ENCODE assay signal across 16 cellular contexts in genomic region chr21:16187603-16188002, GRCh38.
DNase-seq lines count a peak whose midpoint lies in the region; ATAC-seq and TF ChIP-seq lines count a peak whose summit lies in the region.
"Had no signal": no experiment of that assay in that cellular context is flagged by ENCODE, and none has a peak within 500 bp of the region (broad histone marks: within the 10 kb centered on the region; RNA-seq: fewer than 3 reads in every experiment).

No MANE protein-coding gene starts in this region.

- peaks cover 6% of the 10 kb centered on the region for H3K36me3 Mint-ChIP-seq in nephron progenitor cell (ENCODE audit: low read depth)
- H3K36me3 Mint-ChIP-seq: CD8-positive, alpha-beta memory T cell had no signal

- H3K4me1 Mint-ChIP-seq in nephron progenitor cell, result peaks cover 49% of the 10 kb centered on the region
- H3K4me1 Mint-ChIP-seq: B cell; CD8-positive, alpha-beta memory T cell had no signal

- no peak overlapping the region for H3K4me3 Mint-ChIP-seq in nephron progenitor cell
- H3K4me3 Mint-ChIP-seq: B cell; CD8-positive, alpha-beta memory T cell; GM23338; HFFc6 had no signal

- H3K27me3 ChIP-seq in uterus, result no peaks in the 10 kb centered on the region
- H3K27me3 ChIP-seq: BLaER1 treated with 17β-estradiol and CSF1 and Interleukin-3, amounts not matched to agents 10 nM and 100 nM had no signal

- H3K9me3 ChIP-seq in SK-N-MC (ENCODE audit: low read depth, low read length) (no peaks in the 10 kb centered on the region; the same call in 1 of the 2 replicates), uterus (peaks cover 0 to 5% of the 10 kb centered on the region in 2 donors)

- peak overlapping the region; percentile 92 for H3K27ac ChIP-seq in SK-N-MC
- peak overlapping the region; percentile 8 for H3K27ac ChIP-seq in cingulate gyrus (ENCODE audit: low read depth, low read length)
- H3K27ac ChIP-seq in uterus, result peak overlapping the region; percentile 87 to 95
- H3K27ac ChIP-seq: BLaER1 treated with 17β-estradiol and CSF1 and Interleukin-3, amounts not matched to agents 10 nM and 100 nM had no signal

- H3K4me1 ChIP-seq in uterus, result peaks cover 0 to 15% of the 10 kb centered on the region in 2 donors

- intact Hi-C loops in uterus (cut with DNase I; ENCODE audit: low total_unique reads), result no loop called here

- no peak overlapping the region for H3K9ac ChIP-seq in SK-N-MC (ENCODE audit: insufficient read length)
- H3K9ac ChIP-seq: BLaER1 treated with 17β-estradiol and CSF1 and Interleukin-3, amounts not matched to agents 10 nM and 100 nM had no signal

- peaks cover 6% of the 10 kb centered on the region for H3K9me3 Mint-ChIP-seq in nephron progenitor cell
- H3K9me3 Mint-ChIP-seq: GM23338, HFFc6 had no signal

- H3K4me3 ChIP-seq in SK-N-MC (no peak overlapping the region), uterus (no peak overlapping the region)
- H3K4me3 ChIP-seq: BLaER1 treated with 17β-estradiol and CSF1 and Interleukin-3, amounts not matched to agents 10 nM and 100 nM; GM23338; K562 had no signal

- TF ChIP-seq POLR2A in uterus (IDR thresholded peaks at IDR 0.05), result no peak

- ATAC-seq in GM18517 (IDR thresholded peaks at IDR 0.05; ENCODE audit: unreplicated experiment), result no peak
- ATAC-seq in HG03354 (IDR thresholded peaks at IDR 0.05; ENCODE audit: poor library complexity, severe bottlenecking, unreplicated experiment), result no peak
- ATAC-seq: GM23338, K562 had no signal

- no peak for DNase-seq in SK-N-MC (ENCODE audit: low read depth, low spot score)
- DNase-seq in nephron progenitor cell, result no peak
- no peak for DNase-seq in uterus
- no peak for DNase-seq in stimulated activated naive CD4-positive, alpha-beta T cell treated with Interleukin-2 at 50 U/mL for 16 hours (lab: John Stamatoyannopoulos, UW)
- DNase-seq: CD8-positive, alpha-beta memory T cell; COR-L47; HCEC 1CT; HFFc6; IMR-90 had no signal

- no peaks in the 10 kb centered on the region for H3K27me3 Mint-ChIP-seq in nephron progenitor cell (ENCODE audit: low read depth, poor library complexity)
- H3K27me3 Mint-ChIP-seq: B cell had no signal

- TF ChIP-seq CTCF in nephron progenitor cell (IDR thresholded peaks at IDR 0.05) (no peak), uterus (IDR thresholded peaks at IDR 0.05) (no peak)

- H3K36me3 ChIP-seq in SK-N-MC (ENCODE audit: insufficient read depth, low read length) (no peaks in the 10 kb centered on the region), uterus (no peaks in the 10 kb centered on the region)
- H3K36me3 ChIP-seq: BLaER1 treated with 17β-estradiol and CSF1 and Interleukin-3, amounts not matched to agents 10 nM and 100 nM had no signal

- H3K27ac Mint-ChIP-seq in nephron progenitor cell, result peak overlapping the region; percentile 6
- H3K27ac Mint-ChIP-seq: B cell; CD8-positive, alpha-beta memory T cell; GM23338; HFFc6 had no signal

Comparison
In these comparisons a context has a peak if more than half of its experiments do, and no peak if none do; other contexts are left out.
1. H3K27ac ChIP-seq: peak in every context shown above with its lines; median percentile 92 in SK-N-MC; 91 in uterus; 8 in cingulate gyrus.